ENCODE assay signal across 8 cellular contexts in genomic region chr10:46282460-46283216, GRCh38. TPM values are rescaled to one million over a fixed set of nuclear protein-coding genes. Genes with fewer than 3 reads are reported as not detected.
DNase-seq lines count a peak whose midpoint lies in the region; ATAC-seq and TF ChIP-seq lines count a peak whose summit lies in the region.

No MANE protein-coding gene starts in this region.

- H3K4me1 ChIP-seq in MM.1S (ENCODE audit: low read length): no peaks in the 10 kb centered on the region
- peaks cover 0 to 3% (median 1%) of the 10 kb centered on the region in 4 donors for H3K4me1 ChIP-seq in right lobe of liver

- H3K4me3 ChIP-seq in MM.1S (ENCODE audit: low read length) (peak overlapping the region; percentile 43), right lobe of liver (peak overlapping the region; percentile 33 to 48 (median 34))

- intact Hi-C loops in right lobe of liver (cut with DNase I): loop anchor here in 1 of 2 donors (5.0 kb wide), 1 partner anchor 1100 kb away; the partner anchor contains the start of gene ZNF488

- H2AFZ ChIP-seq in MM.1S (ENCODE audit: low read length): no peak overlapping the region

- WGBS in right lobe of liver (ENCODE audit: insufficient coverage, low coverage, low lambda C conversion rate, missing lambda C conversion rate): 12% methylated on average over 8 of the region's 58 CpGs

- TF ChIP-seq CTCF in MM.1S (IDR thresholded peaks at IDR 0.05; ENCODE audit: low read length) (no peak), right lobe of liver (IDR thresholded peaks at IDR 0.05) (no peak)

- no peak overlapping the region for H3K9ac ChIP-seq in MM.1S (ENCODE audit: low read length)

- TF ChIP-seq POLR2A in right lobe of liver (IDR thresholded peaks at IDR 0.05): no peak

- peaks cover 15% of the 10 kb centered on the region; the same call in 1 of the 2 replicates for H3K27me3 ChIP-seq in MM.1S (replicated peaks; ENCODE audit: insufficient read depth, low read length)
- no peaks in the 10 kb centered on the region for H3K27me3 ChIP-seq in right lobe of liver

- H3K4me2 ChIP-seq in MM.1S (ENCODE audit: low read depth, low read length): peak overlapping the region; percentile 35; the same call in 1 of the 2 replicates

- no peaks in the 10 kb centered on the region for H3K79me2 ChIP-seq in MM.1S (ENCODE audit: low read length)

- H3F3A ChIP-seq in MM.1S (ENCODE audit: insufficient read depth, low read length): no peaks in the 10 kb centered on the region

- H3K9me2 ChIP-seq in MM.1S (replicated peaks; ENCODE audit: insufficient read depth, low read length): no peaks in the 10 kb centered on the region

- H4K20me1 ChIP-seq in MM.1S (ENCODE audit: insufficient read depth, low read length): no peaks in the 10 kb centered on the region

- H3K9me3 ChIP-seq in MM.1S (replicated peaks; ENCODE audit: insufficient read depth, low read length): no peaks in the 10 kb centered on the region
- no peaks in the 10 kb centered on the region for H3K9me3 ChIP-seq in right lobe of liver

- DNase-seq in MM.1S (peak; percentile 74), ecto neural progenitor cell (ENCODE audit: low spot score) (peak; percentile 70), right lobe of liver (peak; percentile 89 to 95 (median 93)), SKM-1 (lab: John Stamatoyannopoulos, UW; ENCODE audit: unreplicated experiment) (no peak)
- peak; percentile 53 to 55 for DNase-seq in activated CD4-positive, alpha-beta T cell treated with anti-CD3 and anti-CD28 coated beads, Interleukin-2, amount 50 U/mL, for 4 hours
- DNase-seq in stimulated activated CD4-positive, alpha-beta T cell treated with anti-CD3 and anti-CD28 coated beads, Interleukin-4, amount 100 ng/mL, for 24 hours: peak; percentile 64

- ATAC-seq in GM18909 (IDR thresholded peaks at IDR 0.05; ENCODE audit: poor library complexity, unreplicated experiment): peak; percentile 36
- peak; percentile 92 to 97 (median 96) for ATAC-seq in right lobe of liver
- no peak for ATAC-seq in HG02571 (IDR thresholded peaks at IDR 0.05; ENCODE audit: unreplicated experiment)

- H3K27ac ChIP-seq in MM.1S (ENCODE audit: low read length) (no peak overlapping the region), right lobe of liver (no peak overlapping the region)

- H3K36me3 ChIP-seq in MM.1S (replicated peaks; ENCODE audit: insufficient read depth, low read length) (no peaks in the 10 kb centered on the region), right lobe of liver (no peaks in the 10 kb centered on the region)

RNA-seq across cellular contexts. Expression of gene ANTXRL, which starts 4.2 kb away (rescaled TPM):
- total RNA-seq in right lobe of liver: not detected
